In the genomic region with DNA sequence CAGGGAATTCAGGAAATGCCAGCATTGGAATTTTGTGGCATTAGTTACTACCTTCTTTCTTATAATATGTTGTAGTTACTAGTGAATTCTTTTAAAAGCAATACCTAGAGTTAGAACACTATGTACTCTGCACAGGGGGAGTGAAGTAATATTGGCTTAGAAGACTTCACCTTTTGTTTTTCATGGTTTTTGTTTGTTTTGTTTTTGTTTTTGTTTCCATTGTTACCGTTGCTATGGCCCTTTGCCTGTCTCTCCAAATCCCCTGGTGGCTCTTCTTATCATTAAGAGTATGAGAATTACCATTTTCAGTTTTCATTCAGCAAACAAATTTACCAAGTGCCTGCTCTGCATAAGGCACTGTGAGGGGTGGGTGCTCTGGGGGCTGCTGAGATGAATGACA, we compare ENCODE assay signal across 11 cellular contexts.
DNase-seq lines count a peak whose midpoint lies in the region; ATAC-seq, FAIRE-seq and TF ChIP-seq lines count a peak whose summit lies in the region.
"Had no signal": no experiment of that assay in that cellular context is flagged by ENCODE, and none has a peak within 500 bp of the region (broad histone marks: within the 10 kb centered on the region; RNA-seq: fewer than 3 reads in every experiment).

No MANE protein-coding gene starts in this region.

- H3K27me3 ChIP-seq in foreskin keratinocyte, result no peaks in the 10 kb centered on the region
- no peaks in the 10 kb centered on the region for H3K27me3 ChIP-seq in adrenal gland
- H3K27me3 ChIP-seq: BLaER1 treated with 17β-estradiol and CSF1 and Interleukin-3, amounts not matched to agents 10 nM and 100 nM had no signal

- H3K36me3 Mint-ChIP-seq in activated T-cell treated with anti-CD3 and anti-CD28 coated beads, Interleukin-2, amount 50 U/mL, for 24 hours (ENCODE audit: low read depth), result peaks cover 94% of the 10 kb centered on the region
- peaks cover 50% of the 10 kb centered on the region for H3K36me3 Mint-ChIP-seq in activated T-cell treated with anti-CD3 and anti-CD28 coated beads, Interleukin-2, amount 50 U/mL, for 4 hours (ENCODE audit: insufficient read depth)
- peaks cover 3% of the 10 kb centered on the region for H3K36me3 Mint-ChIP-seq in progenitor cell of endocrine pancreas (ENCODE audit: insufficient read depth)

- no peaks in the 10 kb centered on the region for H3K36me3 ChIP-seq in adrenal gland (replicated peaks in 1 of 2)

- TF ChIP-seq CTCF in foreskin keratinocyte (conservative IDR thresholded peaks at IDR 0.05) (peak; percentile 37), progenitor cell of endocrine pancreas (IDR thresholded peaks at IDR 0.05; ENCODE audit: unreplicated experiment) (no peak), adrenal gland (IDR thresholded peaks at IDR 0.05) (peak in 1 of 6 experiments; percentile 12)

- H3K4me3 ChIP-seq in adrenal gland, result no peak overlapping the region
- H3K4me3 ChIP-seq: BLaER1 treated with 17β-estradiol and CSF1 and Interleukin-3, amounts not matched to agents 10 nM and 100 nM had no signal

- peak overlapping the region; percentile 7 for H3K27ac Mint-ChIP-seq in activated T-cell treated with anti-CD3 and anti-CD28 coated beads, Interleukin-2, amount 50 U/mL, for 24 hours
- H3K27ac Mint-ChIP-seq in stimulated activated naive CD8-positive, alpha-beta T cell treated with anti-CD3 and anti-CD28 coated beads, Interleukin-15, amount 100 ng/mL, for 72 hours, result peak overlapping the region; percentile 95 to 98
- H3K27ac Mint-ChIP-seq in progenitor cell of endocrine pancreas, result no peak overlapping the region

- H3K27ac ChIP-seq in foreskin keratinocyte (peak overlapping the region; percentile 26), adrenal gland (peak overlapping the region in 1 of 5 donors; percentile 48)
- H3K27ac ChIP-seq: BLaER1 treated with 17β-estradiol and CSF1 and Interleukin-3, amounts not matched to agents 10 nM and 100 nM had no signal

- no peak overlapping the region for H3K4me3 Mint-ChIP-seq in activated T-cell treated with anti-CD3 and anti-CD28 coated beads, Interleukin-2, amount 50 U/mL, for 24 hours
- no peak overlapping the region for H3K4me3 Mint-ChIP-seq in activated T-cell treated with anti-CD3 and anti-CD28 coated beads, Interleukin-2, amount 50 U/mL, for 4 hours
- no peak overlapping the region for H3K4me3 Mint-ChIP-seq in stimulated activated naive CD8-positive, alpha-beta T cell treated with anti-CD3 and anti-CD28 coated beads, Interleukin-15, amount 100 ng/mL, for 72 hours
- H3K4me3 Mint-ChIP-seq in progenitor cell of endocrine pancreas (ENCODE audit: low read depth), result no peak overlapping the region

- H3K4me1 ChIP-seq in foreskin keratinocyte (peaks cover 36% of the 10 kb centered on the region), adrenal gland (replicated peaks in 1 of 2) (peaks cover 0 to 7% of the 10 kb centered on the region in 2 donors)
- H3K4me1 ChIP-seq: BLaER1 treated with 17β-estradiol and CSF1 and Interleukin-3, amounts not matched to agents 10 nM and 100 nM had no signal

- DNase-seq in activated T-cell treated with anti-CD3 and anti-CD28 coated beads, Interleukin-2, amount 50 U/mL, for 24 hours, result no peak
- no peak for DNase-seq in activated T-cell treated with anti-CD3 and anti-CD28 coated beads, Interleukin-2, amount 50 U/mL, for 4 hours
- DNase-seq in RCC 7860 (ENCODE audit: low spot score) (peak; percentile 12), foreskin keratinocyte (peak in 1 of 2 donors; percentile 48), progenitor cell of endocrine pancreas (ENCODE audit: low spot score, unreplicated experiment) (no peak), adrenal gland (no peak), activated gamma-delta T cell (lab: John Stamatoyannopoulos, UW) (no peak)
- DNase-seq in stimulated activated naive CD8-positive, alpha-beta T cell treated with anti-CD3 and anti-CD28 coated beads, Interleukin-15, amount 100 ng/mL, for 72 hours, result no peak
- DNase-seq: activated CD8-positive, alpha-beta memory T cell treated with anti-CD3 and anti-CD28 coated beads, Interleukin-2, amount 50 U/mL, for 48 hours; NCI-H1417 treated with DMSO at 0.1 percent for 48 hours had no signal

- TF ChIP-seq POLR2A in adrenal gland (IDR thresholded peaks at IDR 0.05), result no peak

- ATAC-seq in activated T-cell treated with anti-CD3 and anti-CD28 coated beads, Interleukin-2, amount 50 U/mL, for 4 hours, result no peak
- ATAC-seq in foreskin keratinocyte, result peak; percentile 72
- peak; percentile 39 for ATAC-seq in stimulated activated naive CD8-positive, alpha-beta T cell treated with anti-CD3 and anti-CD28 coated beads, Interleukin-15, amount 100 ng/mL, for 72 hours

- intact Hi-C loops in adrenal gland (cut with DNase I), result no loop called here

- H3K4me1 Mint-ChIP-seq in activated T-cell treated with anti-CD3 and anti-CD28 coated beads, Interleukin-2, amount 50 U/mL, for 24 hours (ENCODE audit: low read depth), result peaks cover 75% of the 10 kb centered on the region
- H3K4me1 Mint-ChIP-seq in activated T-cell treated with anti-CD3 and anti-CD28 coated beads, Interleukin-2, amount 50 U/mL, for 4 hours (ENCODE audit: low read depth), result peaks cover 49% of the 10 kb centered on the region
- peaks cover 91% of the 10 kb centered on the region for H3K4me1 Mint-ChIP-seq in stimulated activated naive CD8-positive, alpha-beta T cell treated with anti-CD3 and anti-CD28 coated beads, Interleukin-15, amount 100 ng/mL, for 72 hours
- H3K4me1 Mint-ChIP-seq in progenitor cell of endocrine pancreas (ENCODE audit: low read depth), result peaks cover 4% of the 10 kb centered on the region

- no peak for FAIRE-seq in RCC 7860 (lab: Jason Lieb, UNC)

- H3K9me3 Mint-ChIP-seq in activated T-cell treated with anti-CD3 and anti-CD28 coated beads, Interleukin-2, amount 50 U/mL, for 24 hours, result no peaks in the 10 kb centered on the region
- no peaks in the 10 kb centered on the region for H3K9me3 Mint-ChIP-seq in activated T-cell treated with anti-CD3 and anti-CD28 coated beads, Interleukin-2, amount 50 U/mL, for 4 hours
- H3K9me3 Mint-ChIP-seq in stimulated activated naive CD8-positive, alpha-beta T cell treated with anti-CD3 and anti-CD28 coated beads, Interleukin-15, amount 100 ng/mL, for 72 hours, result no peaks in the 10 kb centered on the region
- no peaks in the 10 kb centered on the region for H3K9me3 Mint-ChIP-seq in progenitor cell of endocrine pancreas (ENCODE audit: low read depth)

- WGBS in adrenal gland, 4 donors, result 56 to 75% (median 71%) methylated on average over 1 of the region's 1 CpG

- no peaks in the 10 kb centered on the region for H3K27me3 Mint-ChIP-seq in activated T-cell treated with anti-CD3 and anti-CD28 coated beads, Interleukin-2, amount 50 U/mL, for 24 hours
- no peaks in the 10 kb centered on the region for H3K27me3 Mint-ChIP-seq in activated T-cell treated with anti-CD3 and anti-CD28 coated beads, Interleukin-2, amount 50 U/mL, for 4 hours (ENCODE audit: low read depth)
- H3K27me3 Mint-ChIP-seq in stimulated activated naive CD8-positive, alpha-beta T cell treated with anti-CD3 and anti-CD28 coated beads, Interleukin-15, amount 100 ng/mL, for 72 hours, result no peaks in the 10 kb centered on the region
- no peaks in the 10 kb centered on the region for H3K27me3 Mint-ChIP-seq in progenitor cell of endocrine pancreas

- H3K9me3 ChIP-seq in adrenal gland (replicated peaks in 1 of 3), result no peaks in the 10 kb centered on the region
- H3K9me3 ChIP-seq: BLaER1 treated with 17β-estradiol and CSF1 and Interleukin-3, amounts not matched to agents 10 nM and 100 nM had no signal

Comparison
In these comparisons a context has a peak if more than half of its experiments do, and no peak if none do; other contexts are left out.
1. ATAC-seq: peak in foreskin keratinocyte (single experiment) and stimulated activated naive CD8-positive, alpha-beta T cell treated with anti-CD3 and anti-CD28 coated beads, Interleukin-15, amount 100 ng/mL, for 72 hours (single experiment); none in activated T-cell treated with anti-CD3 and anti-CD28 coated beads, Interleukin-2, amount 50 U/mL, for 4 hours (0 of 2).